In genomic region chr9:107737987-107738743, GRCh38 we compare ENCODE assay signal across 8 cellular contexts.
DNase-seq lines count a peak whose midpoint lies in the region; ATAC-seq and TF ChIP-seq lines count a peak whose summit lies in the region.

No MANE protein-coding gene starts in this region.

- intact Hi-C loops in mucosa of descending colon (cut with DNase I, micrococcal nuclease): no loop called here

- H3K36me3 ChIP-seq in mucosa of descending colon (ENCODE audit: low read depth): no peaks in the 10 kb centered on the region

- no peaks in the 10 kb centered on the region; the same call in 1 of the 2 replicates for H3K9me3 ChIP-seq in AG04450 (ENCODE audit: control insufficient read depth, insufficient read depth, low read length)
- H3K9me3 ChIP-seq in mucosa of descending colon: no peaks in the 10 kb centered on the region

- H3K27ac ChIP-seq in AG04450 (ENCODE audit: low read depth, low read length): peak overlapping the region; percentile 92

- CTCF ChIA-PET in AG04450 (lab: Charles Lee): interaction anchor here (0.7 to 1.0 kb wide), 2 partner anchors 254 to 803 kb away, joined by 3 read pairs; no protein-coding TSS in a partner anchor

- POLR2A ChIA-PET in AG04450 (lab: Yijun Ruan, JAX): interaction anchor here (0.6 to 1.0 kb wide), 2 partner anchors 11 to 775 kb away, joined by 4 read pairs; no protein-coding TSS in a partner anchor

- H3K4me1 ChIP-seq in mucosa of descending colon (ENCODE audit: low read depth): peaks cover 22% of the 10 kb centered on the region

- no peak overlapping the region for H3K4me3 ChIP-seq in AG04450 (ENCODE audit: low read depth, low read length)
- no peak overlapping the region for H3K4me3 ChIP-seq in cardiac fibroblast (replicated peaks in 1 of 2; ENCODE audit: low read depth in 2 of 2, low read length in 2 of 2)
- H3K4me3 ChIP-seq in mucosa of descending colon: no peak overlapping the region

- peak; percentile 69 for ATAC-seq in mucosa of descending colon
- no peak for ATAC-seq in GM18858 (IDR thresholded peaks at IDR 0.05; ENCODE audit: unreplicated experiment)

- H3K27me3 ChIP-seq in AG04450 (ENCODE audit: control insufficient read depth, insufficient read depth, low read length): no peaks in the 10 kb centered on the region

- DNase-seq in AG04450 (ENCODE audit: low read depth, low spot score) (peak; percentile 55), NCI-H1694 (lab: John Stamatoyannopoulos, UW) (peak; percentile 42), cardiac fibroblast (ENCODE audit: low read depth in 2 of 2) (peak; percentile 93 to 96), mucosa of descending colon (peak; percentile 43 to 77 (median 52)), NCI-H2107 treated with DMSO at 0.1 percent for 48 hours (lab: John Stamatoyannopoulos, UW; ENCODE audit: unreplicated experiment) (no peak), pons (ENCODE audit: low spot score) (no peak)
- DNase-seq in activated CD4-positive, alpha-beta T cell treated with anti-CD3 and anti-CD28 coated beads for 4 hours: no peak

- TF ChIP-seq CTCF in AG04450 (IDR thresholded peaks at IDR 0.05; ENCODE audit: low read depth, low read length) (no peak), cardiac fibroblast (IDR thresholded peaks at IDR 0.05; ENCODE audit: low read depth, low read length) (no peak), mucosa of descending colon (IDR thresholded peaks at IDR 0.05) (no peak)

Comparison
In these comparisons a context has a peak if more than half of its experiments do, and no peak if none do; other contexts are left out.
1. DNase-seq: peak in AG04450 (single experiment), NCI-H1694 (single experiment), cardiac fibroblast (2 of 2) and mucosa of descending colon (3 of 3); none in NCI-H2107 treated with DMSO at 0.1 percent for 48 hours (single experiment), pons (single experiment) and activated CD4-positive, alpha-beta T cell treated with anti-CD3 and anti-CD28 coated beads for 4 hours (0 of 2).